ENCODE assay signal across 8 cellular contexts in genomic region chr2:201071305-201072200, GRCh38. TPM values are rescaled to one million over a fixed set of nuclear protein-coding genes. Genes with fewer than 3 reads are reported as not detected.
DNase-seq lines count a peak whose midpoint lies in the region; TF ChIP-seq lines count a peak whose summit lies in the region.

Gene HYCC2, minus strand, starts transcription at chr2:201071671. Its CDS starts 47,662 bp downstream, at chr2:201024009.
Gene NDUFB3, plus strand, starts transcription at chr2:201072001. Its CDS starts 6,882 bp downstream, at chr2:201078883.

- H3K4me3 ChIP-seq in HAP-1 = peak within 1 kb of the TSS; percentile 92
- H3K4me3 ChIP-seq in MG63 = peak within 1 kb of the TSS; percentile 71
- peak within 1 kb of the TSS; percentile 99 for H3K4me3 ChIP-seq in fibroblast of villous mesenchyme (ENCODE audit: low read depth, low read length)
- H3K4me3 ChIP-seq in neural cell (ENCODE audit: low read length) = peak within 1 kb of the TSS; percentile 78
- H3K4me3 ChIP-seq in stomach = peak within 1 kb of the TSS; percentile 74 to 99 (median 90)

- H3K36me3 ChIP-seq in HAP-1 (replicated peaks) = no peaks in the 10 kb centered on the region
- H3K36me3 ChIP-seq in MG63 = no peaks in the 10 kb centered on the region; the same call in 1 of the 2 replicates
- no peaks in the 10 kb centered on the region for H3K36me3 ChIP-seq in neural cell (ENCODE audit: insufficient read depth, low read length)
- no peaks in the 10 kb centered on the region for H3K36me3 ChIP-seq in stomach

- DNase-seq in GDM1 (lab: John Stamatoyannopoulos, UW) (peak; percentile 89), HAP-1 (ENCODE audit: low spot score in 2 of 2) (peak; percentile 89 to 93), MG63 (peak; percentile 83), SHP77 treated with DMSO at 0.1 percent for 48 hours (lab: John Stamatoyannopoulos, UW) (peak; percentile 84), fibroblast of villous mesenchyme (ENCODE audit: low read depth) (peak; percentile 96), stomach (peak; percentile 93)
- peak; percentile 96 for DNase-seq in activated effector memory CD4-positive, alpha-beta T cell treated with anti-CD3 and anti-CD28 coated beads, Interleukin-2, amount 50 U/mL, for 16 hours

- no peak for TF ChIP-seq RAD21 in neural cell (conservative IDR thresholded peaks at IDR 0.05)

- H3K27ac ChIP-seq in neural cell (ENCODE audit: low read length) = peak within 1 kb of the TSS; percentile 83
- peak within 1 kb of the TSS; percentile 85 to 92 (median 90) for H3K27ac ChIP-seq in stomach

- H3K4me1 ChIP-seq in HAP-1 (peaks cover 26% of the 10 kb centered on the region), stomach (peaks cover 33 to 84% (median 55%) of the 10 kb centered on the region in 4 donors)

- H3K4me2 ChIP-seq in neural cell (ENCODE audit: low read length) = peak within 1 kb of the TSS; percentile 93

- H3K79me2 ChIP-seq in neural cell (replicated peaks; ENCODE audit: insufficient read depth, low read length) = peaks cover 62% of the 10 kb centered on the region

- H3K9me2 ChIP-seq in neural cell (ENCODE audit: insufficient read depth, low read length) = no peaks in the 10 kb centered on the region

- peak within 1 kb of the TSS; percentile 79 for H3K9ac ChIP-seq in neural cell (ENCODE audit: low read length)

- 0 to 1% (median 1%) methylated on average over 46 to 48 of the region's 48 CpGs for WGBS in stomach, 5 donors

- TF ChIP-seq CTCF in fibroblast of villous mesenchyme (IDR thresholded peaks at IDR 0.05; ENCODE audit: insufficient read depth, low read depth, low read length) (peak; percentile 20), neural cell (IDR thresholded peaks at IDR 0.05; ENCODE audit: poor library complexity, severe bottlenecking) (peak; percentile 63), stomach (IDR thresholded peaks at IDR 0.05) (peak in 2 of 7 experiments; percentile 39 to 52)

- in situ Hi-C loops in HAP-1 (cut with MboI; ENCODE audit: low sequenced_read_pairs) = no loop called here

- H3K27me3 ChIP-seq in HAP-1 (ENCODE audit: low read depth) (no peaks in the 10 kb centered on the region), MG63 (no peaks in the 10 kb centered on the region), neural cell (ENCODE audit: insufficient read depth, low read depth, low read length) (no peaks in the 10 kb centered on the region), stomach (no peaks in the 10 kb centered on the region)

- no peaks in the 10 kb centered on the region for H3K9me3 ChIP-seq in HAP-1
- no peaks in the 10 kb centered on the region for H3K9me3 ChIP-seq in MG63
- no peaks in the 10 kb centered on the region for H3K9me3 ChIP-seq in neural cell (ENCODE audit: low read length)
- no peaks in the 10 kb centered on the region for H3K9me3 ChIP-seq in stomach

- peaks cover 3% of the 10 kb centered on the region for H3F3A ChIP-seq in neural cell (ENCODE audit: insufficient read depth, low read length, poor library complexity, severe bottlenecking)

- TF ChIP-seq EP300 in neural cell (conservative IDR thresholded peaks at IDR 0.05; ENCODE audit: poor library complexity, severe bottlenecking) (peak; percentile 69), stomach (IDR thresholded peaks at IDR 0.05) (no peak)

- intact Hi-C loops in stomach (cut with DNase I; ENCODE audit: low total_unique reads) = no loop called here

- H2AFZ ChIP-seq in neural cell (ENCODE audit: low read depth, low read length) = peak within 1 kb of the TSS; percentile 90

- peak in 2 of 4 donors; percentile 52 to 77 for TF ChIP-seq POLR2A in stomach (IDR thresholded peaks at IDR 0.05)

- peaks cover 3% of the 10 kb centered on the region for H4K20me1 ChIP-seq in neural cell (ENCODE audit: insufficient read depth)

TF ChIP-seq in neural cell, 6 proteins besides CTCF, POLR2A, EP300 and RAD21:
- TF ChIP-seq POLR2AphosphoS5 (IDR thresholded peaks at IDR 0.05) (peak; percentile 96), SMC3 (conservative IDR thresholded peaks at IDR 0.05; ENCODE audit: poor library complexity) (peak; percentile 41), MXI1 (conservative IDR thresholded peaks at IDR 0.05; ENCODE audit: poor library complexity, severe bottlenecking) (peak; percentile 70), EZH2 (IDR thresholded peaks at IDR 0.05; ENCODE audit: borderline replicate concordance, insufficient read depth, low read length, poor library complexity, severe bottlenecking) (no peak), TAF1 (IDR thresholded peaks at IDR 0.05; ENCODE audit: low read depth) (peak; percentile 85), REST (IDR thresholded peaks at IDR 0.05; ENCODE audit: borderline replicate concordance) (peak; percentile 78)
TF ChIP-seq in neural cell: peak in this region for 5.

RNA-seq across cellular contexts. Expression of gene HYCC2, which starts in this region (rescaled TPM):
- 0.62 and 0.86 TPM in 2 replicates for total RNA-seq in MG63 (2014; rRNA removed; shearing (Covaris generic); ENCODE audit: low replicate concordance)
- 11.3 and 17.7 TPM in 2 replicates for total RNA-seq in fibroblast of villous mesenchyme
- 18.1 and 20.4 TPM in 2 replicates for polyA plus RNA-seq in neural cell
- 67.9 and 77.4 TPM in 2 replicates for polyA minus RNA-seq in neural cell
- total RNA-seq in stomach = 10 to 100 TPM in 3 of 5 donors, 1 to 10 TPM in 2; 2.9 to 51.6 (median 11.1) TPM
- polyA plus RNA-seq in stomach = 1 to 10 TPM; 2.4 to 4.0 (median 2.5) TPM

RNA-seq across cellular contexts. Expression of gene NDUFB3, which starts in this region (rescaled TPM):
- total RNA-seq in MG63 (2014; rRNA removed; shearing (Covaris generic); ENCODE audit: low replicate concordance) = 126 and 240 TPM in 2 replicates
- total RNA-seq in fibroblast of villous mesenchyme (44.1 and 54.0 TPM in 2 replicates), stomach (100 to 1,000 TPM in 1 of 5 donors, 10 to 100 TPM in 3, 1 to 10 TPM in 1; 3.5 to 130 (median 58.5) TPM)
- polyA plus RNA-seq in neural cell (111 and 154 TPM in 2 replicates), stomach (100 to 1,000 TPM in 2 of 3 donors, 10 to 100 TPM in 1; 91.2 to 134 (median 109) TPM)
- polyA minus RNA-seq in neural cell = 28.0 and 44.5 TPM in 2 replicates

Comparison
In these comparisons a context has a peak if more than half of its experiments do, and no peak if none do; other contexts are left out.
1. Peak in every context shown above with its lines: DNase-seq, H3K4me3 ChIP-seq and H3K27ac ChIP-seq.